ENCODE assay signal across 12 cellular contexts in the genomic region with DNA sequence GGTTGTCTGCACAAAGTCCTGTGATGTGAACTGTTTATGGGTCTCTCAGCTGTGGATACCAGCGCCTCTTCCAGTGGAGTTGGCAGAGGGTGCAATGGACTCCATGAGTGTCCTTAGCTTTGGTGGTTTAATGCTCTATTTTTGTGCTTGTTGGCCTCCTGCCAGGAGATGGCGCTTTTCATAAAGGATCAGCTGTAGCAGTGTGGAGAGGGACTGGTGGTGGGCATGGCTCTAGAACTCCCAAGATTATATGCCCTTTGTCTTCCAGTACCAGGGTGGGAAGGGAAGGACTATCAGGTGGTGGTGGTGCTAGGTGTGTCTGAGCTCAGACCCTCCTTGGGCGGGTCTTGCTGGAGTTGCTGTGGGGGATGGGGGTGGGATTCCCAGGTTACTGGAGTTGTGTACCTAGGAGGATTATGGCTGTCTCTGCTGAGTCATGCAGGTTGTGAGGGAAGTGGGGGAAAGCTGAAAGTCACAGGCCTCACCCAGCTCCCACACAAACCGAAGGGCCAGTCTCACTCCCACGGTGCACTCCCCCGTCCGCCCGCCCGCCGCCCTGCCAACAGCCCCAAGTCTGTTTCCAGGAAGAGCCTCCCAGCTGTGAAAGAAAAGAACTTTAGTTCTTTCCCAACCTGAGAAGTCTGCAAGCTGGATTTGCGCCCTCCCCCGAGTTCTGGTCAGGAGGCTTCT.
DNase-seq lines count a peak whose midpoint lies in the region; ATAC-seq and TF ChIP-seq lines count a peak whose summit lies in the region.
"Had no signal": no experiment of that assay in that cellular context is flagged by ENCODE, and none has a peak within 500 bp of the region (broad histone marks: within the 10 kb centered on the region; RNA-seq: fewer than 3 reads in every experiment).

No MANE protein-coding gene starts in this region.

- peaks cover 31% of the 10 kb centered on the region for H3K27me3 Mint-ChIP-seq in activated T-cell treated with anti-CD3 and anti-CD28 coated beads, Interleukin-2, amount 50 U/mL, for 24 hours

- H3K4me3 Mint-ChIP-seq in activated T-cell treated with anti-CD3 and anti-CD28 coated beads, Interleukin-2, amount 50 U/mL, for 24 hours: no peak overlapping the region

- H3F3A ChIP-seq in DOHH2 (ENCODE audit: control insufficient read depth, insufficient read depth): no peaks in the 10 kb centered on the region

- H3K4me1 ChIP-seq in DOHH2 (ENCODE audit: control insufficient read depth, low read length): no peaks in the 10 kb centered on the region

- no peak overlapping the region for H3K27ac Mint-ChIP-seq in activated T-cell treated with anti-CD3 and anti-CD28 coated beads, Interleukin-2, amount 50 U/mL, for 24 hours

- no peak overlapping the region for H3K4me2 ChIP-seq in DOHH2 (ENCODE audit: low read length)

- peak; percentile 7 for DNase-seq in DMS 273 (lab: John Stamatoyannopoulos, UW; ENCODE audit: unreplicated experiment)
- no peak for DNase-seq in DMS 273 treated with DMSO at 0.1 percent for 48 hours (lab: John Stamatoyannopoulos, UW)
- peak; percentile 2 for DNase-seq in NCI-H1092 treated with DMSO at 0.1 percent for 48 hours (lab: John Stamatoyannopoulos, UW)
- DNase-seq in epithelial cell of proximal tubule (ENCODE audit: low read depth): no peak
- no peak for DNase-seq in NOMO-1 treated with dmso at 0.1 percent for 144 hours (lab: John Stamatoyannopoulos, UW; ENCODE audit: unreplicated experiment)
- DNase-seq in activated T-cell treated with anti-CD3 and anti-CD28 coated beads, Interleukin-2, amount 50 U/mL, for 24 hours: no peak
- DNase-seq: effector CD4-positive, alpha-beta T cell; GDM1 had no signal

- no peaks in the 10 kb centered on the region for H4K20me1 ChIP-seq in DOHH2 (ENCODE audit: control insufficient read depth, insufficient read depth, low read depth, low read length)

- peak; percentile 49 for TF ChIP-seq CTCF in DOHH2 (IDR thresholded peaks at IDR 0.05; ENCODE audit: low read depth, low read length, poor library complexity, severe bottlenecking)
- TF ChIP-seq CTCF in epithelial cell of proximal tubule (conservative IDR thresholded peaks at IDR 0.05; ENCODE audit: low read depth, low read length): peak; percentile 27

- H3K79me2 ChIP-seq in DOHH2 (ENCODE audit: control insufficient read depth, low read length): no peaks in the 10 kb centered on the region

- H3K36me3 Mint-ChIP-seq in activated T-cell treated with anti-CD3 and anti-CD28 coated beads, Interleukin-2, amount 50 U/mL, for 24 hours (ENCODE audit: low read depth): no peaks in the 10 kb centered on the region

- no peak for ATAC-seq in GM21723 (IDR thresholded peaks at IDR 0.05; ENCODE audit: unreplicated experiment)
- ATAC-seq: Panc1 had no signal

- H3K4me3 ChIP-seq in DOHH2 (ENCODE audit: low read length): no peak overlapping the region
- no peak overlapping the region for H3K4me3 ChIP-seq in epithelial cell of proximal tubule (ENCODE audit: low read depth, low read length)

- H3K9me2 ChIP-seq in DOHH2 (replicated peaks; ENCODE audit: control insufficient read depth, low read length): no peaks in the 10 kb centered on the region

- H3K9me3 ChIP-seq in DOHH2 (ENCODE audit: control insufficient read depth, insufficient read depth, low read length): no peaks in the 10 kb centered on the region

- H3K27me3 ChIP-seq in DOHH2 (ENCODE audit: control insufficient read depth, low read length): no peaks in the 10 kb centered on the region

- H3K4me1 Mint-ChIP-seq in activated T-cell treated with anti-CD3 and anti-CD28 coated beads, Interleukin-2, amount 50 U/mL, for 24 hours (ENCODE audit: low read depth): no peaks in the 10 kb centered on the region

- H3K9me3 Mint-ChIP-seq in activated T-cell treated with anti-CD3 and anti-CD28 coated beads, Interleukin-2, amount 50 U/mL, for 24 hours: peaks cover 2% of the 10 kb centered on the region

- H3K36me3 ChIP-seq in DOHH2 (ENCODE audit: control insufficient read depth, low read length): no peaks in the 10 kb centered on the region

- H3K27ac ChIP-seq in DOHH2 (ENCODE audit: low read depth, low read length): no peak overlapping the region
- H3K27ac ChIP-seq: 22Rv1 had no signal

Comparison
In these comparisons a context has a peak if more than half of its experiments do, and no peak if none do; other contexts are left out.
1. DNase-seq: peak in DMS 273 (single experiment) and NCI-H1092 treated with DMSO at 0.1 percent for 48 hours (single experiment); none in DMS 273 treated with DMSO at 0.1 percent for 48 hours (single experiment), epithelial cell of proximal tubule (single experiment), NOMO-1 treated with dmso at 0.1 percent for 144 hours (single experiment) and activated T-cell treated with anti-CD3 and anti-CD28 coated beads, Interleukin-2, amount 50 U/mL, for 24 hours (single experiment).